In the genomic region with DNA sequence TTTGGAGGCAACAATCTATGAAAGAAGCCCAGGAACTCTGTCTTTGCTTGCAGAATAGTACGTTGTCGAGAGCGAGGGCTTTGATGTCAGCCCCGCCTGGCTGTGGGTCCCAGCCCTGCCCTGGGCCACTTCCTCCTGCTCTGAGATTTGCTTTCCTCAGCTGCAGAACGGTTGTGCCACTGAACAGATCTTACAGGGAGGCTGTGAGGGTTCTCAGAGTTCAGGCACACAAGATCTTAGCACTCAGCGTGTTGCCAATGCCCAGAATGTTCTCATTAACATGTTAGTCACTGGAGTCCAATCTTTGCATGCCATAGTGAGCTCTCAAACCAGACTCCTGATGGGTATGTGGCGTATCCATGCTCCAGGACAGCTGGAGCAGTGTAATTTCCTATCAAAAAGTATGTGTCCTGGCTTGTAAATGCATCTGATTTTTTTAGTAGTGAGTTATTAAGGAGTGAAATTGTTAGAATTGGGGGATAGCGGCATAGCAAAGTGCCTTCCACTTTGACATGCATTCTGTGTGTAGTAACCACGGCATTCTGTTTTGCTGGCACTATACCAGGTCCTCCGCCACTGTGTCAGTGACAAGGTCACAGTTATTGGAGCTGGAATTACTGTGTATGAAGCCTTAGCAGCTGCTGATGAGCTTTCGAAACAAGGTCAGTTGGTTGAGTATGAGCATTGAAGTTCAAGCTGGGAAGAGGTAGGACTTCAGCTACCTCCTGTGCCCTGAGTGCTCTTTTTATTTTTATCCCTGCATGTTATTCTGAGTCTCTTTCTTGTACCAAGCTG, we compare ENCODE assay signal across 11 cellular contexts. TPM values are rescaled to one million over a fixed set of nuclear protein-coding genes. Genes with fewer than 3 reads are reported as not detected.
A peak's percentile ranks its signal among the peaks of the same experiment; 100 is the strongest.
DNase-seq lines count a peak whose midpoint lies in the region; ATAC-seq, FAIRE-seq and TF ChIP-seq lines count a peak whose summit lies in the region.
"Had no signal": no experiment of that assay in that cellular context is flagged by ENCODE, and none has a peak within 500 bp of the region (broad histone marks: within the 10 kb centered on the region; RNA-seq: fewer than 3 reads in every experiment).

No MANE protein-coding gene starts in this region.

- intact Hi-C loops in CD8-positive, alpha-beta T cell (cut with DNase I, micrococcal nuclease): no loop called here

- H3K4me2 ChIP-seq in astrocyte (ENCODE audit: low read length): no peak overlapping the region

- peak in 6 of 7 experiments; percentile 35 to 76 (median 59) for DNase-seq in CD8-positive, alpha-beta T cell
- DNase-seq in NCI-H1694 treated with DMSO at 0.1 percent for 48 hours (lab: John Stamatoyannopoulos, UW): peak; percentile 49
- peak; percentile 27 for DNase-seq in astrocyte (ENCODE audit: low read depth)
- no peak for DNase-seq in naive B cell
- DNase-seq in BE2C: no peak
- DNase-seq: left colon, NCI-H1048 had no signal

- peak; percentile 89 for FAIRE-seq in astrocyte (lab: Jason Lieb, UNC)
- FAIRE-seq: urothelium cell line had no signal

- no peaks in the 10 kb centered on the region for H3K9me3 Mint-ChIP-seq in CD8-positive, alpha-beta T cell
- H3K9me3 Mint-ChIP-seq in astrocyte (ENCODE audit: unreplicated experiment): no peaks in the 10 kb centered on the region
- peaks cover 0 to 3% (median 0%) of the 10 kb centered on the region in 7 donors for H3K9me3 Mint-ChIP-seq in naive B cell

- H3K9me3 ChIP-seq in CD8-positive, alpha-beta T cell (ENCODE audit: low read length): no peaks in the 10 kb centered on the region
- H3K9me3 ChIP-seq in astrocyte (ENCODE audit: insufficient read depth, low read depth, low read length) (no peaks in the 10 kb centered on the region), BE2C (no peaks in the 10 kb centered on the region)

- no peak overlapping the region for H2AFZ ChIP-seq in astrocyte (ENCODE audit: low read depth, low read length)

- no peak overlapping the region for H3K9ac ChIP-seq in astrocyte (ENCODE audit: low read length)

- POLR2A ChIA-PET in CD8-positive, alpha-beta T cell (lab: Charles Lee): interaction anchor here (0.9 to 1.2 kb wide), 2 partner anchors 72 to 164 kb away, joined by 3 to 5 read pairs; a partner anchor contains a TSS

- no peaks in the 10 kb centered on the region for H3K27me3 Mint-ChIP-seq in CD8-positive, alpha-beta T cell (ENCODE audit: low read depth)
- H3K27me3 Mint-ChIP-seq in astrocyte (ENCODE audit: low read depth, unreplicated experiment) (peaks cover 21% of the 10 kb centered on the region), naive B cell (no peaks in the 10 kb centered on the region)

- peak overlapping the region; percentile 77 for H3K27ac Mint-ChIP-seq in CD8-positive, alpha-beta T cell
- H3K27ac Mint-ChIP-seq in astrocyte (ENCODE audit: unreplicated experiment) (no peak overlapping the region), naive B cell (peak overlapping the region in 1 of 6 donors; percentile 70)

- H3K79me2 ChIP-seq in astrocyte (ENCODE audit: insufficient read depth, low read length): no peaks in the 10 kb centered on the region

- H3K4me3 ChIP-seq in CD8-positive, alpha-beta T cell (ENCODE audit: low read depth, low read length): peak overlapping the region; percentile 39
- H3K4me3 ChIP-seq in astrocyte (ENCODE audit: insufficient read depth, low read depth, low read length) (no peak overlapping the region), BE2C (ENCODE audit: low read depth, low read length) (no peak overlapping the region)

- peak overlapping the region; percentile 75 for H3K4me3 Mint-ChIP-seq in CD8-positive, alpha-beta T cell
- H3K4me3 Mint-ChIP-seq in astrocyte (ENCODE audit: unreplicated experiment) (no peak overlapping the region), naive B cell (peak overlapping the region in 4 of 8 donors; percentile 17 to 39 (median 31))

- H3K27me3 ChIP-seq in CD8-positive, alpha-beta T cell (ENCODE audit: insufficient read depth, low read length): no peaks in the 10 kb centered on the region
- H3K27me3 ChIP-seq in astrocyte (ENCODE audit: insufficient read depth, low read length) (peaks cover 21% of the 10 kb centered on the region), BE2C (no peaks in the 10 kb centered on the region)

- ATAC-seq in CD8-positive, alpha-beta T cell: peak; percentile 92
- ATAC-seq in naive B cell (ENCODE audit: low read depth in 2 of 2) (peak; percentile 77 to 84), HG02870 (IDR thresholded peaks at IDR 0.05; ENCODE audit: unreplicated experiment) (no peak), GM21381 (IDR thresholded peaks at IDR 0.05; ENCODE audit: unreplicated experiment) (no peak), HG03108 (IDR thresholded peaks at IDR 0.05; ENCODE audit: unreplicated experiment) (no peak)
- ATAC-seq: left colon had no signal

- peaks cover 45% of the 10 kb centered on the region for H3K4me1 ChIP-seq in CD8-positive, alpha-beta T cell (ENCODE audit: insufficient read depth, low read length)
- peaks cover 7% of the 10 kb centered on the region for H3K4me1 ChIP-seq in astrocyte (ENCODE audit: insufficient read depth, low read length)
- no peaks in the 10 kb centered on the region for H3K4me1 ChIP-seq in BE2C

- CTCF ChIA-PET in CD8-positive, alpha-beta T cell (lab: Charles Lee): interaction anchor here (0.9 to 4.1 kb wide), 4 partner anchors 11 to 200 kb away, joined by 3 to 22 read pairs (median 4); no protein-coding TSS in a partner anchor

- peak overlapping the region; percentile 34 for H3K27ac ChIP-seq in CD8-positive, alpha-beta T cell (ENCODE audit: low read depth, low read length)
- H3K27ac ChIP-seq in astrocyte (ENCODE audit: low read depth, low read length): no peak overlapping the region

- H3K4me1 Mint-ChIP-seq in CD8-positive, alpha-beta T cell (ENCODE audit: low read depth): peaks cover 52% of the 10 kb centered on the region
- H3K4me1 Mint-ChIP-seq in astrocyte (ENCODE audit: low read depth, unreplicated experiment) (no peaks in the 10 kb centered on the region), naive B cell (peaks cover 8 to 26% (median 16%) of the 10 kb centered on the region in 3 donors)

- TF ChIP-seq CTCF in CD8-positive, alpha-beta T cell (IDR thresholded peaks at IDR 0.05): no peak
- TF ChIP-seq CTCF in astrocyte (IDR thresholded peaks at IDR 0.05; ENCODE audit: insufficient read depth, low read depth, low read length): no peak
- TF ChIP-seq CTCF in BE2C (IDR thresholded peaks at IDR 0.05; ENCODE audit: low read depth, low read length): no peak

- no peaks in the 10 kb centered on the region for H3K36me3 Mint-ChIP-seq in CD8-positive, alpha-beta T cell
- no peaks in the 10 kb centered on the region for H3K36me3 Mint-ChIP-seq in astrocyte (ENCODE audit: low read depth, unreplicated experiment)
- H3K36me3 Mint-ChIP-seq in naive B cell: no peaks in the 10 kb centered on the region

- H3K36me3 ChIP-seq in CD8-positive, alpha-beta T cell (ENCODE audit: insufficient read depth, low read length): no peaks in the 10 kb centered on the region
- H3K36me3 ChIP-seq in astrocyte (ENCODE audit: insufficient read depth, low read length) (no peaks in the 10 kb centered on the region), BE2C (no peaks in the 10 kb centered on the region)

- H4K20me1 ChIP-seq in astrocyte (ENCODE audit: insufficient read depth, low read length): no peaks in the 10 kb centered on the region

RNA-seq across cellular contexts. Expression of a gene that starts 31.6 kb away (rescaled TPM):
- total RNA-seq in CD8-positive, alpha-beta T cell: 1 to 10 TPM in 1 of 2 experiments, under 1 TPM in 1; 1.00 to 1.3 TPM
- total RNA-seq in astrocyte: not detected in 2 replicates
- under 1 TPM in 5 of 6 donors, not detected in 1; 0.27 to 0.57 (median 0.38) TPM for polyA plus RNA-seq in naive B cell (ENCODE audit: low read depth in 6 of 6)
- 0.32 TPM for polyA plus RNA-seq in BE2C (2012; ENCODE audit: insufficient read depth, insufficient read length, low read depth)
- total RNA-seq: left colon had no signal

RNA-seq across cellular contexts. Expression of a gene that starts 32.3 kb away (rescaled TPM):
- not detected for total RNA-seq in CD8-positive, alpha-beta T cell
- total RNA-seq in astrocyte: not detected in 2 replicates
- polyA plus RNA-seq in naive B cell (ENCODE audit: low read depth in 6 of 6): not detected
- not detected for polyA plus RNA-seq in BE2C (2012; ENCODE audit: insufficient read depth, insufficient read length, low read depth)
- total RNA-seq: left colon had no signal

RNA-seq across cellular contexts. Expression of a gene that starts 47.2 kb away (rescaled TPM):
- total RNA-seq in CD8-positive, alpha-beta T cell: 1,000 to 10,000 TPM; 1,274 to 1,333 TPM
- total RNA-seq in astrocyte: 2,809 and 2,978 TPM in 2 replicates
- polyA plus RNA-seq in naive B cell (ENCODE audit: low read depth in 6 of 6): 100 to 1,000 TPM in 2 of 6 donors, 10 to 100 TPM in 4; 39.6 to 269 (median 78.3) TPM
- 487 TPM for polyA plus RNA-seq in BE2C (2012; ENCODE audit: insufficient read depth, insufficient read length, low read depth)

RNA-seq across cellular contexts. Expression of a gene that starts 51.9 kb away (rescaled TPM):
- total RNA-seq in CD8-positive, alpha-beta T cell: 100 to 1,000 TPM; 176 TPM
- 75.6 and 75.7 TPM in 2 replicates for total RNA-seq in astrocyte
- polyA plus RNA-seq in naive B cell (ENCODE audit: low read depth in 6 of 6): 10 to 100 TPM; 25.0 to 29.6 (median 27.2) TPM
- polyA plus RNA-seq in BE2C (2012; ENCODE audit: insufficient read depth, insufficient read length, low read depth): 182 TPM

Comparison
In these comparisons a context has a peak if more than half of its experiments do, and no peak if none do; other contexts are left out.
1. ATAC-seq: peak in CD8-positive, alpha-beta T cell (single experiment) and naive B cell (2 of 2); none in HG02870 (single experiment), GM21381 (single experiment) and HG03108 (single experiment).
2. DNase-seq: peak in CD8-positive, alpha-beta T cell (6 of 7), NCI-H1694 treated with DMSO at 0.1 percent for 48 hours (single experiment) and astrocyte (single experiment); none in naive B cell (single experiment) and BE2C (single experiment).